ENCODE assay signal across 8 cellular contexts in genomic region chr4:53365486-53366300, GRCh38. TPM values are rescaled to one million over a fixed set of nuclear protein-coding genes. Genes with fewer than 3 reads are reported as not detected.
DNase-seq lines count a peak whose midpoint lies in the region; ATAC-seq and TF ChIP-seq lines count a peak whose summit lies in the region.

Gene SCFD2, minus strand, starts transcription at chr4:53366061.

- DNase-seq in NCI-H1694 treated with DMSO at 0.1 percent for 48 hours (lab: John Stamatoyannopoulos, UW) (peak; percentile 86), T-helper 17 cell (peak; percentile 85 to 93 (median 92)), left ventricle myocardium superior (peak; percentile 95), prostate gland (ENCODE audit: low spot score) (peak; percentile 98)

- peak within 1 kb of the TSS; percentile 98 for H3K4me3 Mint-ChIP-seq in T-helper 17 cell

- H3K36me3 ChIP-seq in prostate gland (no peaks in the 10 kb centered on the region), urinary bladder (ENCODE audit: insufficient read depth) (no peaks in the 10 kb centered on the region)

- ATAC-seq in HG02885 (IDR thresholded peaks at IDR 0.05; ENCODE audit: poor library complexity, unreplicated experiment) = peak; percentile 97
- peak; percentile 98 for ATAC-seq in T-helper 17 cell
- ATAC-seq in left ventricle myocardium superior = peak; percentile 100

- H3K4me3 ChIP-seq in prostate gland = peak within 1 kb of the TSS; percentile 71 to 78
- peak within 1 kb of the TSS; percentile 77 for H3K4me3 ChIP-seq in urinary bladder (ENCODE audit: low read depth, low read length)

- peak in 1 of 4 experiments; percentile 4 for TF ChIP-seq CTCF in prostate gland (IDR thresholded peaks at IDR 0.05)

- H3K9me3 ChIP-seq in T-helper 17 cell (ENCODE audit: control insufficient read depth, low read length, poor library complexity, severe bottlenecking) = no peaks in the 10 kb centered on the region
- H3K9me3 ChIP-seq in prostate gland = no peaks in the 10 kb centered on the region

- H3K27me3 Mint-ChIP-seq in T-helper 17 cell = peaks cover 11% of the 10 kb centered on the region

- H3K4me1 Mint-ChIP-seq in T-helper 17 cell = peaks cover 35% of the 10 kb centered on the region

- H3K27ac Mint-ChIP-seq in T-helper 17 cell = peak within 1 kb of the TSS; percentile 98

- no peaks in the 10 kb centered on the region for H3K27me3 ChIP-seq in prostate gland (replicated peaks; ENCODE audit: insufficient read depth)

- H3K27ac ChIP-seq in angular gyrus (ENCODE audit: low read depth, low read length) (peak within 1 kb of the TSS; percentile 31), prostate gland (peak within 1 kb of the TSS; percentile 37 to 61), urinary bladder (ENCODE audit: low read depth) (no peak within 1 kb of the TSS)

- WGBS in prostate gland = under 1% methylated on average over 50 of the region's 51 CpGs
- WGBS in urinary bladder = under 1% methylated on average over 51 of the region's 51 CpGs

- intact Hi-C loops in left ventricle myocardium superior (cut with micrococcal nuclease) (no loop called here), prostate gland (cut with DNase I) (no loop called here)

- TF ChIP-seq POLR2A in GM15510 (IDR thresholded peaks at IDR 0.05; ENCODE audit: borderline replicate concordance, extremely low read depth, insufficient read length) = peak; percentile 73
- peak; percentile 39 for TF ChIP-seq POLR2A in prostate gland (IDR thresholded peaks at IDR 0.05)

- peaks cover 8% of the 10 kb centered on the region for H3K4me1 ChIP-seq in prostate gland (replicated peaks)
- no peaks in the 10 kb centered on the region for H3K4me1 ChIP-seq in urinary bladder (ENCODE audit: insufficient read depth)

- H3K36me3 Mint-ChIP-seq in T-helper 17 cell (ENCODE audit: low read depth) = peaks cover 12% of the 10 kb centered on the region

RNA-seq across cellular contexts. Expression of gene SCFD2, which starts in this region (rescaled TPM):
- 10 to 100 TPM; 19.3 to 26.7 TPM for total RNA-seq in T-helper 17 cell
- 7.5 TPM for total RNA-seq in left ventricle myocardium superior
- 10 to 100 TPM; 10.7 to 21.1 TPM for total RNA-seq in prostate gland
- 23.8 TPM for total RNA-seq in urinary bladder
- 8.1 TPM for polyA plus RNA-seq in urinary bladder
